Comparison of ENCODE assay signal across 20 cellular contexts in the genomic region with DNA sequence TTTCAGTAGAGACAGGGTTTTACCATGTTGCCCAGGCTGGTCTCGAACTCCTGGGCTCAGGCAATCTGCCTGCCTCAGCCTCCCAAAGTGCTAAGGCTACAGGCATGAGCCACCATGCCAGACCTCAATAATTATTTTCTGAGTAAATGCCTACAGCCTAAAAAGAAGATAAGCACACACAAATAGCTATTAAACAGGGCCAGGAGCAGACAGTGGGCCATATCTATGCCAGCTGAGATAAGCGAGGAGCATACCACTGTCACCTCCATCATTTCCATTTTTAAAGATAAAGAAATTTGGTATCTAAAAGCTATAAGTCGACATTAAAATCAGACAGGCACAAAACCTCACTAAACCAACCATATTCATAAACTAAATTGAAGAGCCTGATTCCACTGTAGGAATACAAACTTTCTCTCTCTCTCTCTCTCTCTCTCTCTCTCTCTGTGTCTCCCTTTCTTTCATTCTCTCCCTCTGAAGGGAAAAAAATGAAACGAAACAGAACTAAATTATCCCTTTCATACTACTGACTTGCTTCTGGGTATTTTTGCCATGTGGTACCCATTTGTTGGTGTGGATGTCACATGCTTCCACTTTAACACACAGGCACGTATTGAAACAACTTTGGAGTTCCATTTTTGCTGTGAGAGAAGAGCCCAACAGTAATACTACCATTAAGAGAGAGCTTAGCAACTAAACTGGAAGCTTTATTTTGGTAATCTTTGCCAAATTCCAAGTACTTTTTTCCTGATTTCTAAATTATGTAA.
"Had no signal": no experiment of that assay in that cellular context is flagged by ENCODE, and none has a peak within 500 bp of the region (broad histone marks: within the 10 kb centered on the region; RNA-seq: fewer than 3 reads in every experiment).

No MANE protein-coding gene starts in this region.

- H3K9me3 ChIP-seq: adrenal gland, gastroesophageal sphincter, left ventricle myocardium inferior, psoas muscle, testis, upper lobe of left lung had no signal

- H3K27ac Mint-ChIP-seq: activated naive CD4-positive, alpha-beta T cell treated with anti-CD3 and anti-CD28 coated beads, Interleukin-2, amount 10 ng/mL, durations not matched to agents 7 days and 5 days; immature natural killer cell had no signal

- H3K4me1 Mint-ChIP-seq: activated naive CD4-positive, alpha-beta T cell treated with anti-CD3 and anti-CD28 coated beads, Interleukin-2, amount 10 ng/mL, durations not matched to agents 7 days and 5 days had no signal

- H3K27me3 Mint-ChIP-seq: activated naive CD4-positive, alpha-beta T cell treated with anti-CD3 and anti-CD28 coated beads, Interleukin-2, amount 10 ng/mL, durations not matched to agents 7 days and 5 days had no signal

- H3K36me3 ChIP-seq: adrenal gland had no signal

- H3K4me3 ChIP-seq: adrenal gland, gastroesophageal sphincter, left ventricle myocardium inferior, psoas muscle, testis, upper lobe of left lung had no signal

- H3K27me3 ChIP-seq: adrenal gland, gastroesophageal sphincter, testis, upper lobe of left lung had no signal

- H3K4me3 Mint-ChIP-seq: activated naive CD4-positive, alpha-beta T cell treated with anti-CD3 and anti-CD28 coated beads, Interleukin-2, amount 10 ng/mL, durations not matched to agents 7 days and 5 days; activated T-cell treated with anti-CD3 and anti-CD28 coated beads, Interleukin-2, amount 50 U/mL, for 4 hours; immature natural killer cell had no signal

- H3K9me3 Mint-ChIP-seq: activated naive CD4-positive, alpha-beta T cell treated with anti-CD3 and anti-CD28 coated beads, Interleukin-2, amount 10 ng/mL, durations not matched to agents 7 days and 5 days; activated T-cell treated with anti-CD3 and anti-CD28 coated beads, Interleukin-2, amount 50 U/mL, for 4 hours; immature natural killer cell had no signal

- H3K4me1 ChIP-seq: adrenal gland, gastroesophageal sphincter, left ventricle myocardium inferior, psoas muscle, testis, upper lobe of left lung had no signal

- DNase-seq: activated CD4-positive, alpha-beta T cell treated with anti-CD3 and anti-CD28 coated beads, Interleukin-2, amount 50 U/mL, for 1 hour; activated CD4-positive, CD25-positive, alpha-beta regulatory T cell treated with anti-CD3 and anti-CD28 coated beads, Interleukin-2, amount 50 U/mL, for 72 hours; activated CD8-positive, alpha-beta memory T cell treated with anti-CD3 and anti-CD28 coated beads, Interleukin-2, amount 50 U/mL, for 4 hours; activated naive CD4-positive, alpha-beta T cell treated with anti-CD3 and anti-CD28 coated beads, Interleukin-2, amount 10 ng/mL, durations not matched to agents 7 days and 5 days; activated T-cell treated with anti-CD3 and anti-CD28 coated beads, Interleukin-2, amount 50 U/mL, for 4 hours; adrenal gland; dermis blood vessel endothelial cell; immature natural killer cell; kidney glomerular epithelial cell; left ventricle myocardium inferior; mammary epithelial cell; psoas muscle; right cardiac atrium; small intestine; stimulated activated CD4-positive, alpha-beta T cell treated with anti-CD3 and anti-CD28 coated beads, Interleukin-15, amount 100 ng/mL, for 24 hours; stimulated activated CD4-positive, alpha-beta T cell treated with anti-CD3 and anti-CD28 coated beads, Interleukin-2, amount 100 ng/mL, for 48 hours; T-helper 1 cell; testis; upper lobe of left lung had no signal

- ATAC-seq: activated T-cell treated with anti-CD3 and anti-CD28 coated beads, Interleukin-2, amount 50 U/mL, for 4 hours; gastroesophageal sphincter; psoas muscle; right cardiac atrium had no signal
